Comparison of ENCODE assay signal across 14 cellular contexts in the genomic region with DNA sequence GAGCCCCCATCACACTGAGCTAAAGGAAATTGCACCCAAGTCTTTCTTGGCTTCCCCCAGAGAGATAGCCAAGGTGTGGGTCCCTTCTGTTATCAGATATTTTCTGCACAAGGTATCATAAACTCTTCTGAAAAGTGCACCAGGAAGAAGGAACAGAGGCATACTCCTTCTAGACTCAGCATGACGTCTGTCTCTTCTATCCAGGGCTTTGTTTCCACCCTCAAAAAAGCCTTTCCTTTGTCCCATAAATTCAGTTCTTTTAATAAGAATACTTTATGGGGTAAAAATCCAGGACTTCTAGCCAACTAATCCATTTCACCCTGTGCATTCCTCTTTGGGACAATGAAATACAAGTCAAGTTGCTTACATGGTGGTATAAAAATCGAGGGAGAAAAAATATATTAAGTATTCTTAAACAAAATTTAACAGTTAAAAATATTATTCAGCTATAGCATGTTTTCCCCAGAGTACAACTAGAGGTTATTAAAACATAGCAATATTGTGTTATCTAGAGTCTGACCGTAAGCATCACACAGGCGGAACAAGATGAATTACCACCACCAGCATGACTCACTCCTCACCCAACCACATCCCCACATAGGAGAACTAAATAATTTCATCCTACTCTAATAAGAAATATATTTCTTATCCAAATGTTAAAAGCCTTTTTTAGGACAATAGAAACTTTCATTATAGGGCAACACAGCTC.
DNase-seq lines count a peak whose midpoint lies in the region; ATAC-seq and TF ChIP-seq lines count a peak whose summit lies in the region.
"Had no signal": no experiment of that assay in that cellular context is flagged by ENCODE, and none has a peak within 500 bp of the region (broad histone marks: within the 10 kb centered on the region; RNA-seq: fewer than 3 reads in every experiment).

No MANE protein-coding gene starts in this region.

- H3K4me3 ChIP-seq in SK-N-SH (ENCODE audit: low read depth in 2 of 2, low read length in 1 of 2) (no peak overlapping the region; a peak in 1 of 4 replicates), skeletal muscle cell (ENCODE audit: low read depth, low read length) (no peak overlapping the region), Caco-2 (ENCODE audit: low read depth, low read length) (no peak overlapping the region), esophagus muscularis mucosa (no peak overlapping the region)

- TF ChIP-seq CTCF in SK-N-SH (IDR thresholded peaks at IDR 0.05) (no peak), Caco-2 (IDR thresholded peaks at IDR 0.05; ENCODE audit: insufficient read depth in 1 of 2, low read depth in 1 of 2, low read length in 1 of 2, severe bottlenecking in 1 of 2, unreplicated experiment in 1 of 2) (no peak), esophagus muscularis mucosa (IDR thresholded peaks at IDR 0.05) (no peak)

- H3K27ac Mint-ChIP-seq in Caco-2 (ENCODE audit: unreplicated experiment) = no peak overlapping the region
- H3K27ac Mint-ChIP-seq: activated naive CD4-positive, alpha-beta T cell treated with anti-CD3 and anti-CD28 coated beads, Interleukin-2, amount 50 U/mL, for 24 hours; CD8-positive, alpha-beta memory T cell; natural killer cell had no signal

- peak overlapping the region; percentile 35; the same call in 1 of the 2 replicates for H3K4me2 ChIP-seq in SK-N-SH

- H3K4me1 ChIP-seq in SK-N-SH (ENCODE audit: control insufficient read depth in 1 of 2, insufficient read depth in 2 of 2, low read depth in 1 of 2, low read length in 1 of 2) = peaks cover 0 to 6% of the 10 kb centered on the region in 2 experiments; a peak in 1 of 4 replicates
- no peaks in the 10 kb centered on the region for H3K4me1 ChIP-seq in Caco-2
- H3K4me1 ChIP-seq in esophagus muscularis mucosa = no peaks in the 10 kb centered on the region

- no peaks in the 10 kb centered on the region for H4K20me1 ChIP-seq in SK-N-SH (ENCODE audit: insufficient read depth)

- POLR2A ChIA-PET in SK-N-SH (lab: Yijun Ruan, JAX) (no interaction called here), Caco-2 (lab: Charles Lee) (no interaction called here)

- no peaks in the 10 kb centered on the region for H3K27me3 ChIP-seq in SK-N-SH (ENCODE audit: insufficient read depth)
- no peaks in the 10 kb centered on the region for H3K27me3 ChIP-seq in Caco-2 (replicated peaks; ENCODE audit: control insufficient read depth, insufficient read depth, low read length)
- H3K27me3 ChIP-seq in esophagus muscularis mucosa = no peaks in the 10 kb centered on the region

- no peak for TF ChIP-seq RAD21 in SK-N-SH (IDR thresholded peaks at IDR 0.05; ENCODE audit: low read length)

- H3K27ac ChIP-seq in SK-N-SH (ENCODE audit: low read depth in 2 of 2, low read length in 1 of 2) (peak overlapping the region in 1 of 2 experiments; percentile 41; a peak in 2 of 4 replicates), esophagus muscularis mucosa (replicated peaks in 1 of 4) (no peak overlapping the region)
- H3K27ac ChIP-seq: VCaP had no signal

- TF ChIP-seq EP300 in SK-N-SH (IDR thresholded peaks at IDR 0.05; ENCODE audit: borderline replicate concordance in 1 of 2, low read depth in 1 of 2, low read length in 1 of 2) (no peak), esophagus muscularis mucosa (IDR thresholded peaks at IDR 0.05) (no peak)

- no peak overlapping the region for H2AFZ ChIP-seq in SK-N-SH (ENCODE audit: low read depth)

- CTCF ChIA-PET in SK-N-SH (lab: Yijun Ruan, JAX) (interaction anchor here (1.0 kb wide), 1 partner anchor 79 kb away, joined by 3 read pairs; no protein-coding TSS in a partner anchor), Caco-2 (lab: Charles Lee) (no interaction called here)

- no peaks in the 10 kb centered on the region for H3K27me3 Mint-ChIP-seq in Caco-2 (ENCODE audit: insufficient read depth, unreplicated experiment)
- H3K27me3 Mint-ChIP-seq: activated naive CD4-positive, alpha-beta T cell treated with anti-CD3 and anti-CD28 coated beads, Interleukin-2, amount 50 U/mL, for 24 hours; CD8-positive, alpha-beta memory T cell had no signal

- no peaks in the 10 kb centered on the region for H3K4me1 Mint-ChIP-seq in Caco-2 (ENCODE audit: low read depth, unreplicated experiment)
- H3K4me1 Mint-ChIP-seq: activated naive CD4-positive, alpha-beta T cell treated with anti-CD3 and anti-CD28 coated beads, Interleukin-2, amount 50 U/mL, for 24 hours; CD8-positive, alpha-beta memory T cell; natural killer cell had no signal

- H3F3A ChIP-seq in SK-N-SH (replicated peaks; ENCODE audit: insufficient read depth) = no peaks in the 10 kb centered on the region

- H3K79me2 ChIP-seq in SK-N-SH (ENCODE audit: insufficient read depth) = no peaks in the 10 kb centered on the region

- no peak overlapping the region for H3K4me3 Mint-ChIP-seq in Caco-2 (ENCODE audit: unreplicated experiment)
- H3K4me3 Mint-ChIP-seq: activated naive CD4-positive, alpha-beta T cell treated with anti-CD3 and anti-CD28 coated beads, Interleukin-2, amount 50 U/mL, for 24 hours; CD8-positive, alpha-beta memory T cell; natural killer cell had no signal

- no peaks in the 10 kb centered on the region for H3K36me3 Mint-ChIP-seq in Caco-2 (ENCODE audit: insufficient read depth, unreplicated experiment)
- H3K36me3 Mint-ChIP-seq: activated naive CD4-positive, alpha-beta T cell treated with anti-CD3 and anti-CD28 coated beads, Interleukin-2, amount 50 U/mL, for 24 hours; CD8-positive, alpha-beta memory T cell; natural killer cell had no signal

- BruUV-seq in Caco-2 (replicated peaks; lab: Mats Ljungman, UMichigan) = no TSS peak

- H3K36me3 ChIP-seq in SK-N-SH (replicated peaks in 1 of 2; ENCODE audit: control insufficient read depth in 1 of 2, insufficient read depth in 2 of 2, low read length in 1 of 2) (no peaks in the 10 kb centered on the region), Caco-2 (ENCODE audit: control insufficient read depth, insufficient read depth, low read length) (no peaks in the 10 kb centered on the region), esophagus muscularis mucosa (no peaks in the 10 kb centered on the region)

- no peaks in the 10 kb centered on the region for H3K9me3 ChIP-seq in SK-N-SH
- H3K9me3 ChIP-seq in Caco-2 = no peaks in the 10 kb centered on the region
- no peaks in the 10 kb centered on the region for H3K9me3 ChIP-seq in esophagus muscularis mucosa

- no peak for TF ChIP-seq POLR2A in esophagus muscularis mucosa (IDR thresholded peaks at IDR 0.05; ENCODE audit: low read depth)

- ATAC-seq in HG02938 (IDR thresholded peaks at IDR 0.05; ENCODE audit: unreplicated experiment) (no peak), HG03039 (IDR thresholded peaks at IDR 0.05; ENCODE audit: unreplicated experiment) (no peak)
- ATAC-seq: natural killer cell had no signal

- WGBS in SK-N-SH (ENCODE audit: low lambda C conversion rate) = 44% methylated on average over 4 of the region's 4 CpGs
- WGBS in esophagus muscularis mucosa = 74% methylated on average over 4 of the region's 4 CpGs

- no peaks in the 10 kb centered on the region for H3K9me3 Mint-ChIP-seq in Caco-2 (ENCODE audit: unreplicated experiment)

- DNase-seq in H4 (ENCODE audit: low spot score) = peak; percentile 52
- DNase-seq in SK-N-SH = no peak
- DNase-seq in fibroblast of the conjunctiva (ENCODE audit: low read depth) = peak; percentile 3
- peak; percentile 66 for DNase-seq in skeletal muscle cell (ENCODE audit: low read depth)
- DNase-seq in Caco-2 = no peak
- no peak for DNase-seq in esophagus muscularis mucosa (ENCODE audit: extremely low spot score)
- DNase-seq: CD8-positive, alpha-beta memory T cell; natural killer cell; NCI-H524 treated with DMSO at 0.1 percent for 48 hours; SHP77 had no signal

- no peak overlapping the region for H3K9ac ChIP-seq in SK-N-SH

- intact Hi-C loops in Caco-2 (cut with micrococcal nuclease; ENCODE audit: unreplicated experiment) (no loop called here), esophagus muscularis mucosa (cut with DNase I) (no loop called here)

- H3K9me2 ChIP-seq in SK-N-SH = no peaks in the 10 kb centered on the region

TF ChIP-seq in SK-N-SH, 30 proteins besides CTCF, POLR2A, EP300 and RAD21 (continues in another document):
- TF ChIP-seq RXRA (IDR thresholded peaks at IDR 0.05; ENCODE audit: borderline replicate concordance, low read depth) (no peak), GABPA (IDR thresholded peaks at IDR 0.05; ENCODE audit: low read depth) (no peak), TCF12 (IDR thresholded peaks at IDR 0.05) (no peak; the same call in 1 of the 2 replicates), EZH2phosphoT487 (IDR thresholded peaks at IDR 0.05; ENCODE audit: borderline replicate concordance, low read depth) (no peak), YY1 (IDR thresholded peaks at IDR 0.05; ENCODE audit: low read depth) (no peak), NFIC (IDR thresholded peaks at IDR 0.05; ENCODE audit: borderline replicate concordance) (no peak), ELF1 (IDR thresholded peaks at IDR 0.05) (no peak), MXI1 (IDR thresholded peaks at IDR 0.05; ENCODE audit: low read depth, low read length) (no peak), FOSL2 (IDR thresholded peaks at IDR 0.05; ENCODE audit: borderline replicate concordance, low read depth) (peak; percentile 73; the same call in 1 of the 2 replicates)
- TF ChIP-seq, protein P1, sequence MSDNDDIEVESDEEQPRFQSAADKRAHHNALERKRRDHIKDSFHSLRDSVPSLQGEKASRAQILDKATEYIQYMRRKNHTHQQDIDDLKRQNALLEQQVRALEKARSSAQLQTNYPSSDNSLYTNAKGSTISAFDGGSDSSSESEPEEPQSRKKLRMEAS (IDR thresholded peaks at IDR 0.05; ENCODE audit: low read depth) = no peak
- TF ChIP-seq, protein P2, sequence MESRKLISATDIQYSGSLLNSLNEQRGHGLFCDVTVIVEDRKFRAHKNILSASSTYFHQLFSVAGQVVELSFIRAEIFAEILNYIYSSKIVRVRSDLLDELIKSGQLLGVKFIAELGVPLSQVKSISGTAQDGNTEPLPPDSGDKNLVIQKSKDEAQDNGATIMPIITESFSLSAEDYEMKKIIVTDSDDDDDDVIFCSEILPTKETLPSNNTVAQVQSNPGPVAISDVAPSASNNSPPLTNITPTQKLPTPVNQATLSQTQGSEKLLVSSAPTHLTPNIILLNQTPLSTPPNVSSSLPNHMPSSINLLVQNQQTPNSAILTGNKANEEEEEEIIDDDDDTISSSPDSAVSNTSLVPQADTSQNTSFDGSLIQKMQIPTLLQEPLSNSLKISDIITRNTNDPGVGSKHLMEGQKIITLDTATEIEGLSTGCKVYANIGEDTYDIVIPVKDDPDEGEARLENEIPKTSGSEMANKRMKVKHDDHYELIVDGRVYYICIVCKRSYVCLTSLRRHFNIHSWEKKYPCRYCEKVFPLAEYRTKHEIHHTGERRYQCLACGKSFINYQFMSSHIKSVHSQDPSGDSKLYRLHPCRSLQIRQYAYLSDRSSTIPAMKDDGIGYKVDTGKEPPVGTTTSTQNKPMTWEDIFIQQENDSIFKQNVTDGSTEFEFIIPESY (IDR thresholded peaks at IDR 0.05; ENCODE audit: borderline replicate concordance, low read depth) = no peak

Comparison
In these comparisons a context has a peak if more than half of its experiments do, and no peak if none do; other contexts are left out.
1. DNase-seq: peak in H4 (single experiment), fibroblast of the conjunctiva (single experiment) and skeletal muscle cell (single experiment); none in SK-N-SH (single experiment), Caco-2 (0 of 2) and esophagus muscularis mucosa (single experiment).